ENCODE assay signal across 21 cellular contexts in genomic region chr6:9404351-9405146, GRCh38.
DNase-seq lines count a peak whose midpoint lies in the region; ATAC-seq and TF ChIP-seq lines count a peak whose summit lies in the region.
"Had no signal": no experiment of that assay in that cellular context is flagged by ENCODE, and none has a peak within 500 bp of the region (broad histone marks: within the 10 kb centered on the region; RNA-seq: fewer than 3 reads in every experiment).

No MANE protein-coding gene starts in this region.

- H3K4me1 Mint-ChIP-seq in MCF 10A (ENCODE audit: insufficient read depth, unreplicated experiment) (peaks cover 17% of the 10 kb centered on the region), endothelial cell (ENCODE audit: unreplicated experiment) (peaks cover 19% of the 10 kb centered on the region)
- H3K4me1 Mint-ChIP-seq in activated naive CD8-positive, alpha-beta T cell treated with anti-CD3 and anti-CD28 coated beads, Interleukin-2, amount 50 U/mL, for 24 hours, result no peaks in the 10 kb centered on the region

- no peaks in the 10 kb centered on the region for H3K27me3 ChIP-seq in breast epithelium
- no peaks in the 10 kb centered on the region for H3K27me3 ChIP-seq in lower lobe of right lung (ENCODE audit: low read depth)
- H3K27me3 ChIP-seq: body of pancreas had no signal

- H3K36me3 ChIP-seq in breast epithelium (no peaks in the 10 kb centered on the region), lower lobe of right lung (no peaks in the 10 kb centered on the region)

- H3K9me3 Mint-ChIP-seq in MCF 10A (ENCODE audit: unreplicated experiment) (no peaks in the 10 kb centered on the region), endothelial cell (ENCODE audit: unreplicated experiment) (no peaks in the 10 kb centered on the region)
- peaks cover 7% of the 10 kb centered on the region for H3K9me3 Mint-ChIP-seq in activated naive CD8-positive, alpha-beta T cell treated with anti-CD3 and anti-CD28 coated beads, Interleukin-2, amount 50 U/mL, for 24 hours
- H3K9me3 Mint-ChIP-seq: T-helper 1 cell treated with Interleukin-12 subunit alpha and Interleukin-12 subunit beta and Interleukin-4 antibody, amounts not matched to agents 30 μg/mL and 1 μg/mL, for 36 hours had no signal

- H3K4me3 ChIP-seq in breast epithelium (no peak overlapping the region), lower lobe of right lung (no peak overlapping the region)
- H3K4me3 ChIP-seq: body of pancreas, K562, psoas muscle had no signal

- intact Hi-C loops in MCF 10A (cut with micrococcal nuclease) (loop anchor here (5.0 kb wide), 1 partner anchor 697 kb away; no protein-coding TSS in a partner anchor), breast epithelium (cut with DNase I; ENCODE audit: low total_unique reads) (no loop called here), lower lobe of right lung (cut with DNase I) (no loop called here)

- TF ChIP-seq POLR2A in breast epithelium (IDR thresholded peaks at IDR 0.05), result no peak

- H3K9me3 ChIP-seq in breast epithelium (no peaks in the 10 kb centered on the region), lower lobe of right lung (no peaks in the 10 kb centered on the region)
- H3K9me3 ChIP-seq: body of pancreas, psoas muscle had no signal

- CTCF ChIA-PET in MCF 10A (lab: Yijun Ruan, JAX), result interaction anchor here (0.6 to 1.5 kb wide), 6 partner anchors 133 to 1010 kb away, joined by 3 to 4 read pairs (median 3); partner anchors contain the start of gene TFAP2A

- H3K36me3 Mint-ChIP-seq in MCF 10A (ENCODE audit: insufficient read depth, unreplicated experiment) (no peaks in the 10 kb centered on the region), endothelial cell (ENCODE audit: low read depth, unreplicated experiment) (no peaks in the 10 kb centered on the region)
- no peaks in the 10 kb centered on the region for H3K36me3 Mint-ChIP-seq in activated naive CD8-positive, alpha-beta T cell treated with anti-CD3 and anti-CD28 coated beads, Interleukin-2, amount 50 U/mL, for 24 hours (ENCODE audit: low read depth)

- BruUV-seq in MCF 10A (replicated peaks; lab: Mats Ljungman, UMichigan), result no TSS peak

- H3K4me1 ChIP-seq in breast epithelium (no peaks in the 10 kb centered on the region), lower lobe of right lung (no peaks in the 10 kb centered on the region)
- H3K4me1 ChIP-seq: psoas muscle had no signal

- ATAC-seq in lower lobe of right lung (no peak), HG03039 (IDR thresholded peaks at IDR 0.05; ENCODE audit: unreplicated experiment) (no peak)
- no peak for ATAC-seq in activated naive CD8-positive, alpha-beta T cell treated with anti-CD3 and anti-CD28 coated beads, Interleukin-2, amount 50 U/mL, for 24 hours
- ATAC-seq: activated T-cell treated with anti-CD3 and anti-CD28 coated beads, Interleukin-2, amount 50 U/mL, for 72 hours; body of pancreas; K562; psoas muscle had no signal

- H3K4me3 Mint-ChIP-seq in MCF 10A (ENCODE audit: unreplicated experiment) (no peak overlapping the region), endothelial cell (ENCODE audit: unreplicated experiment) (no peak overlapping the region)
- H3K4me3 Mint-ChIP-seq in activated naive CD8-positive, alpha-beta T cell treated with anti-CD3 and anti-CD28 coated beads, Interleukin-2, amount 50 U/mL, for 24 hours, result no peak overlapping the region
- H3K4me3 Mint-ChIP-seq: activated T-cell treated with anti-CD3 and anti-CD28 coated beads, Interleukin-2, amount 50 U/mL, for 72 hours; neural crest cell; stimulated activated naive CD8-positive, alpha-beta T cell treated with anti-CD3 and anti-CD28 coated beads, Interleukin-15, Interleukin-2, amounts not matched to agents 100 ng/mL and 50 ng/mL, for 24 hours; T-helper 1 cell treated with Interleukin-12 subunit alpha and Interleukin-12 subunit beta and Interleukin-4 antibody, amounts not matched to agents 30 μg/mL and 1 μg/mL, for 36 hours had no signal

- POLR2A ChIA-PET in MCF 10A (lab: Yijun Ruan, JAX), result interaction anchor here (0.5 to 2.2 kb wide), 8 partner anchors 16 to 1025 kb away, joined by 3 to 6 read pairs (median 4); partner anchors contain the start of gene TFAP2A

- DNase-seq in MCF 10A (ENCODE audit: unreplicated experiment), result peak; percentile 40
- DNase-seq in breast epithelium (ENCODE audit: low spot score in 2 of 2), result no peak
- peak; percentile 48 for DNase-seq in NCI-H82 treated with DMSO at 0.1 percent for 48 hours (lab: John Stamatoyannopoulos, UW; ENCODE audit: unreplicated experiment)
- DNase-seq in endothelial cell (ENCODE audit: low spot score), result no peak
- no peak for DNase-seq in lower lobe of right lung
- no peak for DNase-seq in activated naive CD8-positive, alpha-beta T cell treated with anti-CD3 and anti-CD28 coated beads, Interleukin-2, amount 50 U/mL, for 24 hours
- DNase-seq in activated CD8-positive, alpha-beta memory T cell treated with anti-CD3 and anti-CD28 coated beads for 24 hours, result no peak
- DNase-seq: 8988T; activated CD4-positive, CD25-positive, alpha-beta regulatory T cell; activated naive CD4-positive, alpha-beta T cell treated with anti-CD3 and anti-CD28 coated beads, Interleukin-2, amount 50 U/mL, for 16 hours; activated T-cell treated with anti-CD3 and anti-CD28 coated beads, Interleukin-2, amount 50 U/mL, for 72 hours; body of pancreas; C1 segment of cervical spinal cord; NCI-H2029 treated with DMSO at 0.1 percent for 48 hours; psoas muscle; SHP77 had no signal

- H3K27ac ChIP-seq in breast epithelium, result no peak overlapping the region
- no peak overlapping the region for H3K27ac ChIP-seq in lower lobe of right lung
- H3K27ac ChIP-seq: body of pancreas, psoas muscle had no signal

- H3K27ac Mint-ChIP-seq in MCF 10A (ENCODE audit: low read depth, unreplicated experiment) (peak overlapping the region; percentile 56), endothelial cell (ENCODE audit: unreplicated experiment) (peak overlapping the region; percentile 72)
- H3K27ac Mint-ChIP-seq in activated naive CD8-positive, alpha-beta T cell treated with anti-CD3 and anti-CD28 coated beads, Interleukin-2, amount 50 U/mL, for 24 hours, result no peak overlapping the region
- H3K27ac Mint-ChIP-seq: activated T-cell treated with anti-CD3 and anti-CD28 coated beads, Interleukin-2, amount 50 U/mL, for 72 hours; stimulated activated naive CD8-positive, alpha-beta T cell treated with anti-CD3 and anti-CD28 coated beads, Interleukin-15, Interleukin-2, amounts not matched to agents 100 ng/mL and 50 ng/mL, for 24 hours; T-helper 1 cell treated with Interleukin-12 subunit alpha and Interleukin-12 subunit beta and Interleukin-4 antibody, amounts not matched to agents 30 μg/mL and 1 μg/mL, for 36 hours had no signal

- TF ChIP-seq CTCF in MCF 10A (IDR thresholded peaks at IDR 0.05; ENCODE audit: unreplicated experiment) (no peak), breast epithelium (IDR thresholded peaks at IDR 0.05) (no peak), endothelial cell (IDR thresholded peaks at IDR 0.05; ENCODE audit: unreplicated experiment) (no peak), lower lobe of right lung (IDR thresholded peaks at IDR 0.05) (no peak)

- H3K27me3 Mint-ChIP-seq in MCF 10A (ENCODE audit: insufficient read depth, unreplicated experiment) (no peaks in the 10 kb centered on the region), endothelial cell (ENCODE audit: unreplicated experiment) (peaks cover 2% of the 10 kb centered on the region)
- peaks cover 6% of the 10 kb centered on the region for H3K27me3 Mint-ChIP-seq in activated naive CD8-positive, alpha-beta T cell treated with anti-CD3 and anti-CD28 coated beads, Interleukin-2, amount 50 U/mL, for 24 hours

Comparison
In these comparisons a context has a peak if more than half of its experiments do, and no peak if none do; other contexts are left out.
1. DNase-seq: peak in MCF 10A (single experiment) and NCI-H82 treated with DMSO at 0.1 percent for 48 hours (single experiment); none in breast epithelium (0 of 2), endothelial cell (single experiment), lower lobe of right lung (single experiment), activated naive CD8-positive, alpha-beta T cell treated with anti-CD3 and anti-CD28 coated beads, Interleukin-2, amount 50 U/mL, for 24 hours (single experiment) and activated CD8-positive, alpha-beta memory T cell treated with anti-CD3 and anti-CD28 coated beads for 24 hours (single experiment).